In genomic region chr4:156169861-156170260, GRCh38 we compare ENCODE assay signal across 17 cellular contexts.
DNase-seq lines count a peak whose midpoint lies in the region; ATAC-seq and TF ChIP-seq lines count a peak whose summit lies in the region.
"Had no signal": no experiment of that assay in that cellular context is flagged by ENCODE, and none has a peak within 500 bp of the region (broad histone marks: within the 10 kb centered on the region; RNA-seq: fewer than 3 reads in every experiment).

No MANE protein-coding gene starts in this region.

- DNase-seq in EL = peak; percentile 27
- DNase-seq in HFFc6 = peak; percentile 3
- DNase-seq in brain microvascular endothelial cell = no peak
- DNase-seq in CD4-positive, alpha-beta T cell = no peak
- DNase-seq: activated effector memory CD4-positive, alpha-beta T cell treated with Interleukin-2 at 50 U/mL for 16 hours; adrenal gland; lower lobe of right lung; naive B cell; NCI-H187; NCI-H446; stimulated activated CD4-positive, alpha-beta T cell treated with anti-CD3 and anti-CD28 coated beads, Interleukin-4, amount 100 ng/mL, for 24 hours had no signal

- CTCF ChIA-PET in CD4-positive, alpha-beta T cell (lab: Charles Lee) = no interaction called here

- no peaks in the 10 kb centered on the region for H3K36me3 ChIP-seq in brain microvascular endothelial cell (replicated peaks)
- H3K36me3 ChIP-seq: adrenal gland, lower lobe of right lung, SJSA1, vagina had no signal

- in situ Hi-C loops in brain microvascular endothelial cell (cut with HindIII; ENCODE audit: low pct_ligation_motif_present, low sequenced_read_pairs) = no loop called here

- H3K27ac Mint-ChIP-seq in HFFc6 (no peak overlapping the region), nephron (peak overlapping the region; percentile 61 to 89 (median 63))
- no peak overlapping the region for H3K27ac Mint-ChIP-seq in CD4-positive, alpha-beta T cell
- H3K27ac Mint-ChIP-seq: naive B cell had no signal

- no peaks in the 10 kb centered on the region for H3K36me3 Mint-ChIP-seq in HFFc6 (ENCODE audit: low read depth)
- H3K36me3 Mint-ChIP-seq in nephron (ENCODE audit: low read depth) = no peaks in the 10 kb centered on the region
- no peaks in the 10 kb centered on the region for H3K36me3 Mint-ChIP-seq in CD4-positive, alpha-beta T cell (ENCODE audit: low read depth)
- H3K36me3 Mint-ChIP-seq: naive B cell had no signal

- H3K9me3 Mint-ChIP-seq in HFFc6 = no peaks in the 10 kb centered on the region
- H3K9me3 Mint-ChIP-seq in nephron = peaks cover 16% of the 10 kb centered on the region
- H3K9me3 Mint-ChIP-seq in CD4-positive, alpha-beta T cell = peaks cover 3% of the 10 kb centered on the region

- H3K27ac ChIP-seq in brain microvascular endothelial cell = peak overlapping the region; percentile 49
- no peak overlapping the region for H3K27ac ChIP-seq in CD4-positive, alpha-beta T cell (ENCODE audit: low read depth, low read length)
- H3K27ac ChIP-seq: adrenal gland, lower lobe of right lung, SJSA1, vagina had no signal

- POLR2A ChIA-PET in CD4-positive, alpha-beta T cell (lab: Charles Lee) = no interaction called here

- no peaks in the 10 kb centered on the region for H3K9me3 ChIP-seq in CD4-positive, alpha-beta T cell (ENCODE audit: control insufficient read depth, low read length)
- H3K9me3 ChIP-seq: adrenal gland, lower lobe of right lung, SJSA1, vagina had no signal

- intact Hi-C loops in CD4-positive, alpha-beta T cell (cut with DNase I, micrococcal nuclease) = no loop called here

- H3K27me3 Mint-ChIP-seq in HFFc6 (ENCODE audit: insufficient read depth) (no peaks in the 10 kb centered on the region), nephron (ENCODE audit: low read depth) (no peaks in the 10 kb centered on the region)
- H3K27me3 Mint-ChIP-seq in CD4-positive, alpha-beta T cell = no peaks in the 10 kb centered on the region
- H3K27me3 Mint-ChIP-seq: naive B cell had no signal

- H3K4me1 Mint-ChIP-seq in HFFc6 (ENCODE audit: low read depth) (peaks cover 30% of the 10 kb centered on the region), nephron (peaks cover 16% of the 10 kb centered on the region)
- H3K4me1 Mint-ChIP-seq in CD4-positive, alpha-beta T cell (ENCODE audit: low read depth) = no peaks in the 10 kb centered on the region
- H3K4me1 Mint-ChIP-seq: naive B cell had no signal

- no peak overlapping the region for H3K4me3 Mint-ChIP-seq in HFFc6
- no peak overlapping the region for H3K4me3 Mint-ChIP-seq in nephron
- H3K4me3 Mint-ChIP-seq in CD4-positive, alpha-beta T cell = no peak overlapping the region

- TF ChIP-seq CTCF in HFFc6 (IDR thresholded peaks at IDR 0.05) = no peak
- TF ChIP-seq CTCF in brain microvascular endothelial cell (IDR thresholded peaks at IDR 0.05; ENCODE audit: low read depth, low read length, missing control alignments) = no peak
- no peak for TF ChIP-seq CTCF in nephron (IDR thresholded peaks at IDR 0.05; ENCODE audit: unreplicated experiment in 3 of 3)
- TF ChIP-seq CTCF in CD4-positive, alpha-beta T cell (IDR thresholded peaks at IDR 0.05) = no peak

- H3K27me3 ChIP-seq in brain microvascular endothelial cell (replicated peaks) = no peaks in the 10 kb centered on the region
- H3K27me3 ChIP-seq in CD4-positive, alpha-beta T cell (ENCODE audit: control insufficient read depth, insufficient read depth, low read length) = no peaks in the 10 kb centered on the region
- H3K27me3 ChIP-seq: adrenal gland, dorsolateral prefrontal cortex, SJSA1, vagina had no signal

- ATAC-seq in GM18498 (IDR thresholded peaks at IDR 0.05; ENCODE audit: unreplicated experiment) (no peak), HG02852 (IDR thresholded peaks at IDR 0.05; ENCODE audit: unreplicated experiment) (no peak)
- no peak for ATAC-seq in CD4-positive, alpha-beta T cell (ENCODE audit: poor library complexity)

- H3K4me3 ChIP-seq in brain microvascular endothelial cell (ENCODE audit: low read depth, low read length) = no peak overlapping the region
- H3K4me3 ChIP-seq: adrenal gland, dorsolateral prefrontal cortex, lower lobe of right lung, SJSA1, vagina had no signal

Comparison
In these comparisons a context has a peak if more than half of its experiments do, and no peak if none do; other contexts are left out.
1. DNase-seq: peak in EL (single experiment) and HFFc6 (single experiment); none in brain microvascular endothelial cell (single experiment) and CD4-positive, alpha-beta T cell (0 of 10).
2. H3K27ac Mint-ChIP-seq: peak in nephron (3 of 3); none in HFFc6 (single experiment) and CD4-positive, alpha-beta T cell (single experiment).